ENCODE assay signal across 17 cellular contexts in the genomic region with DNA sequence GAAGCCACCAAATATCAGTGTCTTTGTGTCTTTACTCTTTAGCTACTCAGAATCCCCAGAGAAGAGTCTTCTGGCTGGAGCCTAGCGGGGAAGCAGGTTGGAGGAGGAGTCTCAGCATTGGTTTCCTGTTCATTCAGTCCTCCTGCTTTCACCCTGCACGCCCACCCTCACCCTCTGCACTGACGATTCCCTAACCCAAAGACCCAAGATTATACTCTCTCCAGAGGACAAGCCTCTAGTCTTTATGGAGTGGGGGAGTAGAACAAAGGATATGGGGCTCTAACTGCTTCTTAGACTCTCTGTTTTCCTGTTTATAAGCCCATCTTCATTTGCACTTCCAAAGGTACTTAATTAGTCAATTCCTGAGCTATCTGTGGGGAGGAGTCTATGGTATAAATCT.
"Had no signal": no experiment of that assay in that cellular context is flagged by ENCODE, and none has a peak within 500 bp of the region (broad histone marks: within the 10 kb centered on the region; RNA-seq: fewer than 3 reads in every experiment).

No MANE protein-coding gene starts in this region.

- DNase-seq: central memory CD4-positive, alpha-beta T cell; cortex of kidney; effector memory CD8-positive, alpha-beta T cell; erythroblast; hippocampal formation; left lung; retina; stimulated activated CD4-positive, alpha-beta T cell treated with anti-CD3 and anti-CD28 coated beads, Interleukin-15, amount 100 ng/mL, for 24 hours; stimulated activated CD4-positive, alpha-beta T cell treated with anti-CD3 and anti-CD28 coated beads, Interleukin-4, amount 100 ng/mL, for 24 hours; stimulated activated naive CD8-positive, alpha-beta T cell treated with anti-CD3 and anti-CD28 coated beads, Interleukin-15, amount 100 ng/mL, for 72 hours; testis; upper lobe of right lung had no signal

- H3K4me3 Mint-ChIP-seq: activated naive CD4-positive, alpha-beta T cell treated with anti-CD3 and anti-CD28 coated beads, Interleukin-2, amount 50 U/mL, for 24 hours; effector memory CD8-positive, alpha-beta T cell; memory B cell; neural crest cell; stimulated activated naive CD8-positive, alpha-beta T cell treated with anti-CD3 and anti-CD28 coated beads, Interleukin-15, amount 100 ng/mL, for 72 hours; T-helper 1 cell treated with Interleukin-12 subunit alpha and Interleukin-12 subunit beta and Interleukin-4 antibody, amounts not matched to agents 30 μg/mL and 1 μg/mL, for 36 hours had no signal

- ATAC-seq: activated CD4-positive, CD25-positive, alpha-beta regulatory T cell treated with anti-CD3 and anti-CD28 coated beads, Interleukin-2, amount 50 U/mL, for 24 hours; effector memory CD8-positive, alpha-beta T cell; left lung; stimulated activated naive CD8-positive, alpha-beta T cell treated with anti-CD3 and anti-CD28 coated beads, Interleukin-15, amount 100 ng/mL, for 72 hours; upper lobe of right lung had no signal

- H3K36me3 ChIP-seq: left lung, upper lobe of right lung had no signal

- H3K9me3 ChIP-seq: left lung, testis, upper lobe of right lung had no signal

- H3K27ac Mint-ChIP-seq: activated naive CD4-positive, alpha-beta T cell treated with anti-CD3 and anti-CD28 coated beads, Interleukin-2, amount 50 U/mL, for 24 hours; effector memory CD8-positive, alpha-beta T cell; memory B cell; T-helper 1 cell treated with Interleukin-12 subunit alpha and Interleukin-12 subunit beta and Interleukin-4 antibody, amounts not matched to agents 30 μg/mL and 1 μg/mL, for 36 hours had no signal

- H3K4me1 Mint-ChIP-seq: activated naive CD4-positive, alpha-beta T cell treated with anti-CD3 and anti-CD28 coated beads, Interleukin-2, amount 50 U/mL, for 24 hours; memory B cell; neural crest cell had no signal

- H3K27ac ChIP-seq: left lung, testis, upper lobe of right lung had no signal

- H3K4me3 ChIP-seq: left lung, testis, upper lobe of right lung had no signal

- H3K9me3 Mint-ChIP-seq: activated naive CD4-positive, alpha-beta T cell treated with anti-CD3 and anti-CD28 coated beads, Interleukin-2, amount 50 U/mL, for 24 hours; effector memory CD8-positive, alpha-beta T cell; memory B cell; neural crest cell; stimulated activated naive CD8-positive, alpha-beta T cell treated with anti-CD3 and anti-CD28 coated beads, Interleukin-15, amount 100 ng/mL, for 72 hours; T-helper 1 cell treated with Interleukin-12 subunit alpha and Interleukin-12 subunit beta and Interleukin-4 antibody, amounts not matched to agents 30 μg/mL and 1 μg/mL, for 36 hours had no signal

- H3K36me3 Mint-ChIP-seq: activated naive CD4-positive, alpha-beta T cell treated with anti-CD3 and anti-CD28 coated beads, Interleukin-2, amount 50 U/mL, for 24 hours; memory B cell had no signal

- H3K4me1 ChIP-seq: left lung, upper lobe of right lung had no signal

- H3K27me3 ChIP-seq: left lung, testis, upper lobe of right lung had no signal
